In the genomic region with DNA sequence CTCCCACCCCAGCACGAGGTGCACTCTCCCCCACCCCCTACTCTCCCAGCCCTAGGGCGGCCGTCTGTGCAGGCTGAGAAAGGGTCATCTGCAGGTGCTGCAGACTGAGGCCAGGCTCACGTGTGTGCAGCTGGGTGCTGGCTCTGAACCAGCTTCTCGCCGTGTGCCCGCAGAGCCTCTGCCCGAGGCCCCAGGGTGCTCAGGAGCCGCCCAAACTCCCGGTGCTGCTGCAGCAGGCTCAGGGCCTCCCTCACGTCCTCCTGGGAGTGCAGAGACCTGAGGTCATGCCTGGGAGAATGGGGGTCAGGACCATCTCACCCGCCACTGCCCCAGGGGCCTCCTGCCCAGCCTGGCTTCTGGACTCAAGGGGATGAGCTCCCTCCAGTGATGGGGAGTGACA, we compare ENCODE assay signal across 18 cellular contexts.
"Had no signal": no experiment of that assay in that cellular context is flagged by ENCODE, and none has a peak within 500 bp of the region (broad histone marks: within the 10 kb centered on the region; RNA-seq: fewer than 3 reads in every experiment).

No MANE protein-coding gene starts in this region.

- H3K27ac ChIP-seq: heart right ventricle, pancreas, psoas muscle, right atrium auricular region, upper lobe of left lung had no signal

- H3K9me3 ChIP-seq: heart right ventricle, pancreas, psoas muscle, right atrium auricular region, upper lobe of left lung had no signal

- H3K4me3 ChIP-seq: heart right ventricle, pancreas, psoas muscle, right atrium auricular region, upper lobe of left lung had no signal

- H3K4me1 ChIP-seq: pancreas had no signal

- ATAC-seq: heart right ventricle, left colon, psoas muscle had no signal

- DNase-seq: activated CD4-positive, alpha-beta memory T cell treated with anti-CD3 and anti-CD28 coated beads for 36 hours; activated CD4-positive, alpha-beta T cell treated with anti-CD3 and anti-CD28 coated beads for 48 hours; activated CD4-positive, CD25-positive, alpha-beta regulatory T cell; activated naive CD4-positive, alpha-beta T cell treated with anti-CD3 and anti-CD28 coated beads for 36 hours; activated T-cell treated with anti-CD3 and anti-CD28 coated beads, Interleukin-2, amount 50 U/mL, for 48 hours; anterior cingulate cortex; dermis blood vessel endothelial cell; effector CD8-positive, alpha-beta T cell; erythroblast; foreskin fibroblast; heart right ventricle; left colon; psoas muscle; stimulated activated CD4-positive, alpha-beta T cell treated with anti-CD3 and anti-CD28 coated beads, Interleukin-4, amount 100 ng/mL, for 24 hours; stimulated activated naive CD4-positive, alpha-beta T cell treated with Interleukin-2 at 50 U/mL for 16 hours had no signal

- H3K27me3 ChIP-seq: pancreas, right atrium auricular region had no signal

- H3K36me3 ChIP-seq: heart right ventricle, pancreas, right atrium auricular region, upper lobe of left lung had no signal
